1 cellular context compared by ENCODE assay signal in genomic region chr11:46120711-46121327, GRCh38.
TF ChIP-seq lines count a peak whose summit lies in the region.

No MANE protein-coding gene starts in this region.

TF ChIP-seq in K562, 482 proteins besides CTCF, POLR2A, EP300 and RAD21 (continued from another document and continues in another):
- TF ChIP-seq ZBTB12 (CRISPR knock-in tag; IDR thresholded peaks at IDR 0.05) (no peak), NFE2L1 (tag; IDR thresholded peaks at IDR 0.05; ENCODE audit: borderline replicate concordance, low read depth) (no peak), CCNT2 (IDR thresholded peaks at IDR 0.05; ENCODE audit: borderline replicate concordance, extremely low read depth, insufficient read length, low read depth, low read length) (no peak), ZBTB11 (CRISPR knock-in tag; IDR thresholded peaks at IDR 0.05) (no peak), ZNF507 (tag; conservative IDR thresholded peaks at IDR 0.05) (no peak), MLX (CRISPR knock-in tag; conservative IDR thresholded peaks at IDR 0.05) (0 out of 4 replicates have a peak, but pooled peaks of 1 of the 2 experiments have one; percentile 73), CBX5 (IDR thresholded peaks at IDR 0.05; ENCODE audit: borderline replicate concordance, low read depth) (no peak), ZNF586 (CRISPR knock-in tag; conservative IDR thresholded peaks at IDR 0.05) (no peak), RBM17 (IDR thresholded peaks at IDR 0.05; ENCODE audit: borderline replicate concordance, low read depth, low read length) (no peak)
- TF ChIP-seq, protein P1, sequence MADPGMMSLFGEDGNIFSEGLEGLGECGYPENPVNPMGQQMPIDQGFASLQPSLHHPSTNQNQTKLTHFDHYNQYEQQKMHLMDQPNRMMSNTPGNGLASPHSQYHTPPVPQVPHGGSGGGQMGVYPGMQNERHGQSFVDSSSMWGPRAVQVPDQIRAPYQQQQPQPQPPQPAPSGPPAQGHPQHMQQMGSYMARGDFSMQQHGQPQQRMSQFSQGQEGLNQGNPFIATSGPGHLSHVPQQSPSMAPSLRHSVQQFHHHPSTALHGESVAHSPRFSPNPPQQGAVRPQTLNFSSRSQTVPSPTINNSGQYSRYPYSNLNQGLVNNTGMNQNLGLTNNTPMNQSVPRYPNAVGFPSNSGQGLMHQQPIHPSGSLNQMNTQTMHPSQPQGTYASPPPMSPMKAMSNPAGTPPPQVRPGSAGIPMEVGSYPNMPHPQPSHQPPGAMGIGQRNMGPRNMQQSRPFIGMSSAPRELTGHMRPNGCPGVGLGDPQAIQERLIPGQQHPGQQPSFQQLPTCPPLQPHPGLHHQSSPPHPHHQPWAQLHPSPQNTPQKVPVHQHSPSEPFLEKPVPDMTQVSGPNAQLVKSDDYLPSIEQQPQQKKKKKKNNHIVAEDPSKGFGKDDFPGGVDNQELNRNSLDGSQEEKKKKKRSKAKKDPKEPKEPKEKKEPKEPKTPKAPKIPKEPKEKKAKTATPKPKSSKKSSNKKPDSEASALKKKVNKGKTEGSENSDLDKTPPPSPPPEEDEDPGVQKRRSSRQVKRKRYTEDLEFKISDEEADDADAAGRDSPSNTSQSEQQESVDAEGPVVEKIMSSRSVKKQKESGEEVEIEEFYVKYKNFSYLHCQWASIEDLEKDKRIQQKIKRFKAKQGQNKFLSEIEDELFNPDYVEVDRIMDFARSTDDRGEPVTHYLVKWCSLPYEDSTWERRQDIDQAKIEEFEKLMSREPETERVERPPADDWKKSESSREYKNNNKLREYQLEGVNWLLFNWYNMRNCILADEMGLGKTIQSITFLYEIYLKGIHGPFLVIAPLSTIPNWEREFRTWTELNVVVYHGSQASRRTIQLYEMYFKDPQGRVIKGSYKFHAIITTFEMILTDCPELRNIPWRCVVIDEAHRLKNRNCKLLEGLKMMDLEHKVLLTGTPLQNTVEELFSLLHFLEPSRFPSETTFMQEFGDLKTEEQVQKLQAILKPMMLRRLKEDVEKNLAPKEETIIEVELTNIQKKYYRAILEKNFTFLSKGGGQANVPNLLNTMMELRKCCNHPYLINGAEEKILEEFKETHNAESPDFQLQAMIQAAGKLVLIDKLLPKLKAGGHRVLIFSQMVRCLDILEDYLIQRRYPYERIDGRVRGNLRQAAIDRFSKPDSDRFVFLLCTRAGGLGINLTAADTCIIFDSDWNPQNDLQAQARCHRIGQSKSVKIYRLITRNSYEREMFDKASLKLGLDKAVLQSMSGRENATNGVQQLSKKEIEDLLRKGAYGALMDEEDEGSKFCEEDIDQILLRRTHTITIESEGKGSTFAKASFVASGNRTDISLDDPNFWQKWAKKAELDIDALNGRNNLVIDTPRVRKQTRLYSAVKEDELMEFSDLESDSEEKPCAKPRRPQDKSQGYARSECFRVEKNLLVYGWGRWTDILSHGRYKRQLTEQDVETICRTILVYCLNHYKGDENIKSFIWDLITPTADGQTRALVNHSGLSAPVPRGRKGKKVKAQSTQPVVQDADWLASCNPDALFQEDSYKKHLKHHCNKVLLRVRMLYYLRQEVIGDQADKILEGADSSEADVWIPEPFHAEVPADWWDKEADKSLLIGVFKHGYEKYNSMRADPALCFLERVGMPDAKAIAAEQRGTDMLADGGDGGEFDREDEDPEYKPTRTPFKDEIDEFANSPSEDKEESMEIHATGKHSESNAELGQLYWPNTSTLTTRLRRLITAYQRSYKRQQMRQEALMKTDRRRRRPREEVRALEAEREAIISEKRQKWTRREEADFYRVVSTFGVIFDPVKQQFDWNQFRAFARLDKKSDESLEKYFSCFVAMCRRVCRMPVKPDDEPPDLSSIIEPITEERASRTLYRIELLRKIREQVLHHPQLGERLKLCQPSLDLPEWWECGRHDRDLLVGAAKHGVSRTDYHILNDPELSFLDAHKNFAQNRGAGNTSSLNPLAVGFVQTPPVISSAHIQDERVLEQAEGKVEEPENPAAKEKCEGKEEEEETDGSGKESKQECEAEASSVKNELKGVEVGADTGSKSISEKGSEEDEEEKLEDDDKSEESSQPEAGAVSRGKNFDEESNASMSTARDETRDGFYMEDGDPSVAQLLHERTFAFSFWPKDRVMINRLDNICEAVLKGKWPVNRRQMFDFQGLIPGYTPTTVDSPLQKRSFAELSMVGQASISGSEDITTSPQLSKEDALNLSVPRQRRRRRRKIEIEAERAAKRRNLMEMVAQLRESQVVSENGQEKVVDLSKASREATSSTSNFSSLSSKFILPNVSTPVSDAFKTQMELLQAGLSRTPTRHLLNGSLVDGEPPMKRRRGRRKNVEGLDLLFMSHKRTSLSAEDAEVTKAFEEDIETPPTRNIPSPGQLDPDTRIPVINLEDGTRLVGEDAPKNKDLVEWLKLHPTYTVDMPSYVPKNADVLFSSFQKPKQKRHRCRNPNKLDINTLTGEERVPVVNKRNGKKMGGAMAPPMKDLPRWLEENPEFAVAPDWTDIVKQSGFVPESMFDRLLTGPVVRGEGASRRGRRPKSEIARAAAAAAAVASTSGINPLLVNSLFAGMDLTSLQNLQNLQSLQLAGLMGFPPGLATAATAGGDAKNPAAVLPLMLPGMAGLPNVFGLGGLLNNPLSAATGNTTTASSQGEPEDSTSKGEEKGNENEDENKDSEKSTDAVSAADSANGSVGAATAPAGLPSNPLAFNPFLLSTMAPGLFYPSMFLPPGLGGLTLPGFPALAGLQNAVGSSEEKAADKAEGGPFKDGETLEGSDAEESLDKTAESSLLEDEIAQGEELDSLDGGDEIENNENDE (IDR thresholded peaks at IDR 0.05; ENCODE audit: low read depth, low read length): no peak
- TF ChIP-seq, protein P2, sequence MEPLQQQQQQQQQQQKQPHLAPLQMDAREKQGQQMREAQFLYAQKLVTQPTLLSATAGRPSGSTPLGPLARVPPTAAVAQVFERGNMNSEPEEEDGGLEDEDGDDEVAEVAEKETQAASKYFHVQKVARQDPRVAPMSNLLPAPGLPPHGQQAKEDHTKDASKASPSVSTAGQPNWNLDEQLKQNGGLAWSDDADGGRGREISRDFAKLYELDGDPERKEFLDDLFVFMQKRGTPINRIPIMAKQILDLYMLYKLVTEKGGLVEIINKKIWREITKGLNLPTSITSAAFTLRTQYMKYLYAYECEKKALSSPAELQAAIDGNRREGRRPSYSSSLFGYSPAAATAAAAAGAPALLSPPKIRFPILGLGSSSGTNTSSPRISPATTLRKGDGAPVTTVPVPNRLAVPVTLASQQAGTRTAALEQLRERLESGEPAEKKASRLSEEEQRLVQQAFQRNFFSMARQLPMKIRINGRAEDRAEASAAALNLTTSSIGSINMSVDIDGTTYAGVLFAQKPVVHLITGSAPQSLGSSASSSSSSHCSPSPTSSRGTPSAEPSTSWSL (CRISPR knock-in tag; IDR thresholded peaks at IDR 0.05; ENCODE audit: borderline replicate concordance): no peak
- TF ChIP-seq, protein P3, sequence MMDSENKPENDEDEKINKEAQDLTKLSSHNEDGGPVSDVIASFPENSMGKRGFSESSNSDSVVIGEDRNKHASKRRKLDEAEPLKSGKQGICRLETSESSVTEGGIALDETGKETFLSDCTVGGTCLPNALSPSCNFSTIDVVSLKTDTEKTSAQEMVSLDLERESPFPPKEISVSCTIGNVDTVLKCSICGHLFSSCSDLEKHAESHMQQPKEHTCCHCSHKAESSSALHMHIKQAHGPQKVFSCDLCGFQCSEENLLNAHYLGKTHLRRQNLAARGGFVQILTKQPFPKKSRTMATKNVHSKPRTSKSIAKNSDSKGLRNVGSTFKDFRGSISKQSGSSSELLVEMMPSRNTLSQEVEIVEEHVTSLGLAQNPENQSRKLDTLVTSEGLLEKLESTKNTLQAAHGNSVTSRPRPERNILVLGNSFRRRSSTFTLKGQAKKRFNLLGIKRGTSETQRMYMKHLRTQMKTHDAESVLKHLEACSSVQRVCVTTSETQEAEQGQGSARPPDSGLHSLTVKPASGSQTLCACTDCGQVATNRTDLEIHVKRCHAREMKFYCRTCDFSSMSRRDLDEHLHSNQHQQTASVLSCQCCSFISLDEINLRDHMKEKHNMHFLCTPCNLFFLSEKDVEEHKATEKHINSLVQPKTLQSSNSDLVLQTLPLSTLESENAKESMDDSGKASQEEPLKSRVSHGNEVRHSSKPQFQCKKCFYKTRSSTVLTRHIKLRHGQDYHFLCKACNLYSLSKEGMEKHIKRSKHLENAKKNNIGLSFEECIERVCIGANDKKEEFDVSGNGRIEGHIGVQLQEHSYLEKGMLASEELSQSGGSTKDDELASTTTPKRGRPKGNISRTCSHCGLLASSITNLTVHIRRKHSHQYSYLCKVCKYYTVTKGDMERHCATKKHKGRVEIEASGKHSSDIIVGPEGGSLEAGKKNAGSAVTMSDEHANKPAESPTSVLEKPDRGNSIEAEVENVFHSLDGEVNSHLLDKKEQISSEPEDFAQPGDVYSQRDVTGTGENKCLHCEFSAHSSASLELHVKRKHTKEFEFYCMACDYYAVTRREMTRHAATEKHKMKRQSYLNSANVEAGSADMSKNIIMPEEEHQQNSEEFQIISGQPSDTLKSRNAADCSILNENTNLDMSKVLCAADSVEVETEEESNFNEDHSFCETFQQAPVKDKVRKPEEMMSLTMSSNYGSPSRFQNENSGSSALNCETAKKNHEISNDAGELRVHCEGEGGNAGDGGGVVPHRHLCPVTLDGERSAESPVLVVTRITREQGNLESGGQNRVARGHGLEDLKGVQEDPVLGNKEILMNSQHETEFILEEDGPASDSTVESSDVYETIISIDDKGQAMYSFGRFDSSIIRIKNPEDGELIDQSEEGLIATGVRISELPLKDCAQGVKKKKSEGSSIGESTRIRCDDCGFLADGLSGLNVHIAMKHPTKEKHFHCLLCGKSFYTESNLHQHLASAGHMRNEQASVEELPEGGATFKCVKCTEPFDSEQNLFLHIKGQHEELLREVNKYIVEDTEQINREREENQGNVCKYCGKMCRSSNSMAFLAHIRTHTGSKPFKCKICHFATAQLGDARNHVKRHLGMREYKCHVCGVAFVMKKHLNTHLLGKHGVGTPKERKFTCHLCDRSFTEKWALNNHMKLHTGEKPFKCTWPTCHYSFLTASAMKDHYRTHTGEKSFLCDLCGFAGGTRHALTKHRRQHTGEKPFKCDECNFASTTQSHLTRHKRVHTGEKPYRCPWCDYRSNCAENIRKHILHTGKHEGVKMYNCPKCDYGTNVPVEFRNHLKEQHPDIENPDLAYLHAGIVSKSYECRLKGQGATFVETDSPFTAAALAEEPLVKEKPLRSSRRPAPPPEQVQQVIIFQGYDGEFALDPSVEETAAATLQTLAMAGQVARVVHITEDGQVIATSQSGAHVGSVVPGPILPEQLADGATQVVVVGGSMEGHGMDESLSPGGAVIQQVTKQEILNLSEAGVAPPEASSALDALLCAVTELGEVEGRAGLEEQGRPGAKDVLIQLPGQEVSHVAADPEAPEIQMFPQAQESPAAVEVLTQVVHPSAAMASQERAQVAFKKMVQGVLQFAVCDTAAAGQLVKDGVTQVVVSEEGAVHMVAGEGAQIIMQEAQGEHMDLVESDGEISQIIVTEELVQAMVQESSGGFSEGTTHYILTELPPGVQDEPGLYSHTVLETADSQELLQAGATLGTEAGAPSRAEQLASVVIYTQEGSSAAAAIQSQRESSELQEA (IDR thresholded peaks at IDR 0.05; ENCODE audit: low read depth): no peak
- TF ChIP-seq, protein P4, sequence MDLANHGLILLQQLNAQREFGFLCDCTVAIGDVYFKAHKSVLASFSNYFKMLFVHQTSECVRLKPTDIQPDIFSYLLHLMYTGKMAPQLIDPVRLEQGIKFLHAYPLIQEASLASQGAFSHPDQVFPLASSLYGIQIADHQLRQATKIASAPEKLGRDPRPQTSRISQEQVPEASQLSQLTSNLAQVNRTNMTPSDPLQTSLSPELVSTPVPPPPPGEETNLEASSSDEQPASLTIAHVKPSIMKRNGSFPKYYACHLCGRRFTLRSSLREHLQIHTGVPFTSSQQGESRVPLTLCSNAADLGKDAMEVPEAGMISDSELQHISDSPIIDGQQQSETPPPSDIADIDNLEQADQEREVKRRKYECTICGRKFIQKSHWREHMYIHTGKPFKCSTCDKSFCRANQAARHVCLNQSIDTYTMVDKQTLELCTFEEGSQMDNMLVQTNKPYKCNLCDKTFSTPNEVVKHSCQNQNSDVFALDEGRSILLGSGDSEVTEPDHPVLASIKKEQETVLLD (IDR thresholded peaks at IDR 0.05): peak; percentile 59; the same call in 1 of the 2 replicates
